Comparison of ENCODE assay signal across 8 cellular contexts in genomic region chr3:38003371-38003816, GRCh38. TPM values are rescaled to one million over a fixed set of nuclear protein-coding genes. Genes with fewer than 3 reads are reported as not detected.
DNase-seq lines count a peak whose midpoint lies in the region; ATAC-seq and TF ChIP-seq lines count a peak whose summit lies in the region.

No MANE protein-coding gene starts in this region.

- peaks cover 4% of the 10 kb centered on the region for H3K36me3 Mint-ChIP-seq in activated naive CD8-positive, alpha-beta T cell treated with anti-CD3 and anti-CD28 coated beads, Interleukin-2, amount 50 U/mL, for 24 hours (ENCODE audit: low read depth)

- TF ChIP-seq CTCF in RWPE2 (IDR thresholded peaks at IDR 0.05; ENCODE audit: poor library complexity, severe bottlenecking) (peak; percentile 70), heart right ventricle (IDR thresholded peaks at IDR 0.05) (peak; percentile 73 to 95 (median 90)), psoas muscle (IDR thresholded peaks at IDR 0.05) (peak; percentile 70)

- H3K9me3 Mint-ChIP-seq in activated naive CD8-positive, alpha-beta T cell treated with anti-CD3 and anti-CD28 coated beads, Interleukin-2, amount 50 U/mL, for 24 hours, result no peaks in the 10 kb centered on the region

- peak overlapping the region; percentile 54 for H3K27ac Mint-ChIP-seq in activated naive CD8-positive, alpha-beta T cell treated with anti-CD3 and anti-CD28 coated beads, Interleukin-2, amount 50 U/mL, for 24 hours

- H3K4me3 ChIP-seq in RWPE2 (ENCODE audit: severe bottlenecking) (no peak overlapping the region), heart right ventricle (peak overlapping the region in 3 of 10 donors; percentile 47 to 51 (median 47)), psoas muscle (no peak overlapping the region)

- H3K27ac ChIP-seq in RWPE2 (ENCODE audit: poor library complexity, severe bottlenecking) (no peak overlapping the region), heart right ventricle (peak overlapping the region in 7 of 10 donors; percentile 44 to 83 (median 59)), psoas muscle (no peak overlapping the region)

- WGBS in heart right ventricle, 2 donors, result 39 to 57% methylated on average over 7 of the region's 7 CpGs
- WGBS in psoas muscle, 3 donors, result 21 to 66% (median 23%) methylated on average over 7 of the region's 7 CpGs

- H3K27me3 ChIP-seq in RWPE2 (ENCODE audit: insufficient read depth, poor library complexity, severe bottlenecking), result no peaks in the 10 kb centered on the region
- no peaks in the 10 kb centered on the region for H3K27me3 ChIP-seq in heart right ventricle
- no peaks in the 10 kb centered on the region for H3K27me3 ChIP-seq in psoas muscle (ENCODE audit: insufficient read depth in 3 of 3, low read length in 2 of 3)

- peak; percentile 36 for ATAC-seq in GM18498 (IDR thresholded peaks at IDR 0.05; ENCODE audit: unreplicated experiment)
- ATAC-seq in RWPE2 (ENCODE audit: low read depth), result peak; percentile 16; the same call in 1 of the 3 replicates
- ATAC-seq in activated naive CD8-positive, alpha-beta T cell treated with anti-CD3 and anti-CD28 coated beads, Interleukin-2, amount 50 U/mL, for 24 hours, result peak; percentile 45
- peak; percentile 20 to 61 (median 42) for ATAC-seq in heart right ventricle
- ATAC-seq in psoas muscle, result peak; percentile 51 to 71 (median 55)
- no peak for ATAC-seq in HG02759 (IDR thresholded peaks at IDR 0.05; ENCODE audit: unreplicated experiment)
- no peak for ATAC-seq in GM19023 (IDR thresholded peaks at IDR 0.05; ENCODE audit: unreplicated experiment)

- H3K27me3 Mint-ChIP-seq in activated naive CD8-positive, alpha-beta T cell treated with anti-CD3 and anti-CD28 coated beads, Interleukin-2, amount 50 U/mL, for 24 hours, result no peaks in the 10 kb centered on the region

- H3K36me3 ChIP-seq in RWPE2 (ENCODE audit: low read depth) (no peaks in the 10 kb centered on the region), heart right ventricle (peaks cover 0 to 51% (median 4%) of the 10 kb centered on the region in 9 donors), psoas muscle (ENCODE audit: insufficient read depth in 1 of 2, low read depth in 1 of 2) (no peaks in the 10 kb centered on the region)

- intact Hi-C loops in heart right ventricle (cut with DNase I), result loop anchor here in 5 of 10 donors (2.0 to 10.0 kb wide), 5 partner anchors 146 to 651 kb away; no protein-coding TSS in a partner anchor
- intact Hi-C loops in psoas muscle (cut with DNase I), result loop anchor here (2.0 to 10.0 kb wide), 2 partner anchors 149 kb away; no protein-coding TSS in a partner anchor

- peak; percentile 84 for DNase-seq in 8988T
- DNase-seq in RWPE2 (ENCODE audit: low spot score), result no peak
- DNase-seq in activated naive CD8-positive, alpha-beta T cell treated with anti-CD3 and anti-CD28 coated beads, Interleukin-2, amount 50 U/mL, for 24 hours, result peak; percentile 73
- peak in 1 of 2 donors; percentile 75 for DNase-seq in heart right ventricle
- peak; percentile 63 to 81 for DNase-seq in psoas muscle

- H3K4me1 Mint-ChIP-seq in activated naive CD8-positive, alpha-beta T cell treated with anti-CD3 and anti-CD28 coated beads, Interleukin-2, amount 50 U/mL, for 24 hours, result peaks cover 16% of the 10 kb centered on the region

- H3K4me1 ChIP-seq in RWPE2 (ENCODE audit: insufficient read depth, poor library complexity, severe bottlenecking) (peaks cover 3% of the 10 kb centered on the region), heart right ventricle (peaks cover 0 to 33% (median 11%) of the 10 kb centered on the region in 9 donors), psoas muscle (peaks cover 10% of the 10 kb centered on the region)

- H3K9me3 ChIP-seq in RWPE2 (ENCODE audit: severe bottlenecking) (no peaks in the 10 kb centered on the region), heart right ventricle (no peaks in the 10 kb centered on the region), psoas muscle (no peaks in the 10 kb centered on the region)

- H3K4me3 Mint-ChIP-seq in activated naive CD8-positive, alpha-beta T cell treated with anti-CD3 and anti-CD28 coated beads, Interleukin-2, amount 50 U/mL, for 24 hours, result no peak overlapping the region

RNA-seq across cellular contexts. Expression of gene VILL, which starts 12.8 kb away (rescaled TPM):
- total RNA-seq in heart right ventricle, result 1 to 10 TPM; 1.2 to 3.7 (median 2.1) TPM
- polyA plus RNA-seq in heart right ventricle, result 1 to 10 TPM; 4.8 to 6.4 TPM
- total RNA-seq in psoas muscle, result 1 to 10 TPM in 1 of 4 donors, under 1 TPM in 3; 0.75 to 2.1 (median 0.87) TPM
- polyA plus RNA-seq in psoas muscle, result 1 to 10 TPM in 1 of 3 donors, under 1 TPM in 2; 0.65 to 1.3 (median 0.96) TPM

RNA-seq across cellular contexts. Expression of gene PLCD1, which starts 26.0 kb away (rescaled TPM):
- 10 to 100 TPM in 6 of 10 donors, 1 to 10 TPM in 4; 6.3 to 17.7 (median 10.1) TPM for total RNA-seq in heart right ventricle
- 10 to 100 TPM; 13.0 to 20.0 TPM for polyA plus RNA-seq in heart right ventricle
- 1 to 10 TPM; 2.4 to 7.9 (median 4.9) TPM for total RNA-seq in psoas muscle
- 1 to 10 TPM; 3.0 to 5.6 (median 4.8) TPM for polyA plus RNA-seq in psoas muscle

RNA-seq across cellular contexts. Expression of gene DLEC1, which starts 35.6 kb away (rescaled TPM):
- under 1 TPM in 6 of 10 donors, not detected in 4; 0.09 to 0.42 (median 0.30) TPM for total RNA-seq in heart right ventricle
- polyA plus RNA-seq in heart right ventricle, result under 1 TPM; 0.13 to 0.66 TPM
- under 1 TPM in 2 of 4 donors, not detected in 2; 0.04 to 0.09 TPM for total RNA-seq in psoas muscle
- under 1 TPM; 0.01 to 0.09 (median 0.05) TPM for polyA plus RNA-seq in psoas muscle

Comparison
In these comparisons a context has a peak if more than half of its experiments do, and no peak if none do; other contexts are left out.
1. ATAC-seq: peak in GM18498 (single experiment), RWPE2 (single experiment), activated naive CD8-positive, alpha-beta T cell treated with anti-CD3 and anti-CD28 coated beads, Interleukin-2, amount 50 U/mL, for 24 hours (single experiment), heart right ventricle (8 of 8) and psoas muscle (4 of 4); none in HG02759 (single experiment) and GM19023 (single experiment).
2. H3K27ac ChIP-seq: peak in heart right ventricle (7 of 10); none in RWPE2 (single experiment) and psoas muscle (single experiment).
3. Peak in every context shown above with its lines, with median percentiles within 50 percentile points of each other: CTCF ChIP-seq.